In the genomic region with DNA sequence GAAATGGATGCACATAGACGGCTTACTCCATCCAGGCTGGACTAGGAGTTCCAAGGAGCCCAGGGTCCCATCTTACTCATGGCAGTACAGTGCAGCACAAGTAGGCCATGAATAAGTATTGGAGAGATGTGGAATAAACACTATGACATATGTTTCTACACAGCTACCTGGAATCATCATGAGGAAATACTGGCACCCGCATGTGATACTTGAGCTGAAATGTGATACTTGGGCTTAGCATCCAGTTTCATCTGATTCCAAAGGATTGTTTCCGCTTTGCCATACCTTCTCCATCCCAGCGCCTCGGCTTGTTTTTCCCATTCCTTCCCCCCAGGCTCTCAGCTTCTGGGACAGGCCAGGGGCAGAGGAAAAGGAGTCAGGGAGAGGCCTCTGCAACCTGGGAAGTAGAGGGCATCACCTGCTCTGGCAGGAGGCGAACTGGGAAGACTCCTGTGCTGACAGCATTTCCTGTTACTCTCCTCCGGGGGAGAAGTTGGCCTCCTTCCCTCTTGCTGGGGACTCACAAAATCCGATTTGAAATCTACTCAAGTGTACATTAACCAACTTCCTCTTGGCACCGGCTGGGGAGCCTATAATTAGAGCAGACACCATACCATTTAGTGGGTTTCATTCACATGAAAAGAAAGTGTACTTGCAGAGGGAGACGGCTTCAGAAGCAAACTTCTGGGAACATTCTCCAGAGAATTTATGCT, we compare ENCODE assay signal across 16 cellular contexts.
DNase-seq lines count a peak whose midpoint lies in the region; ATAC-seq, FAIRE-seq and TF ChIP-seq lines count a peak whose summit lies in the region.
"Had no signal": no experiment of that assay in that cellular context is flagged by ENCODE, and none has a peak within 500 bp of the region (broad histone marks: within the 10 kb centered on the region; RNA-seq: fewer than 3 reads in every experiment).

No MANE protein-coding gene starts in this region.

- no peak overlapping the region for H2AFZ ChIP-seq in endothelial cell of umbilical vein (ENCODE audit: low read depth, low read length)

- no peak overlapping the region for H3K9ac ChIP-seq in endothelial cell of umbilical vein (replicated peaks; ENCODE audit: extremely low read depth, insufficient read depth, low read length)

- in situ Hi-C loops in KBM-7 (cut with MboI; ENCODE audit: low pct_unique_long_range_greater_than_20kb, low sequenced_read_pairs), result no loop called here

- no peaks in the 10 kb centered on the region for H3K79me2 ChIP-seq in endothelial cell of umbilical vein (ENCODE audit: control insufficient read depth, insufficient read depth, low read length)

- H3K27me3 ChIP-seq in endothelial cell of umbilical vein (ENCODE audit: control insufficient read depth in 2 of 2, insufficient read depth in 2 of 2, low read length in 2 of 2), result peaks cover 5 to 7% of the 10 kb centered on the region in 2 experiments
- peaks cover 21% of the 10 kb centered on the region for H3K27me3 ChIP-seq in foreskin keratinocyte
- H3K27me3 ChIP-seq: dorsolateral prefrontal cortex, gastrocnemius medialis, sigmoid colon, suprapubic skin had no signal

- no peak for ATAC-seq in foreskin keratinocyte
- no peak for ATAC-seq in GM21515 (IDR thresholded peaks at IDR 0.05; ENCODE audit: unreplicated experiment)
- ATAC-seq: CD8-positive, alpha-beta T cell; gastrocnemius medialis; naive thymus-derived CD4-positive, alpha-beta T cell had no signal

- FAIRE-seq in endothelial cell of umbilical vein (lab: Jason Lieb, UNC), result peak; percentile 4

- H3K36me3 Mint-ChIP-seq in activated CD4-positive, alpha-beta memory T cell treated with anti-CD3 and anti-CD28 coated beads for 36 hours, result no peaks in the 10 kb centered on the region

- peaks cover 3% of the 10 kb centered on the region for H3K4me1 ChIP-seq in endothelial cell of umbilical vein (ENCODE audit: control insufficient read depth, extremely low read depth, insufficient read depth, low read length)
- no peaks in the 10 kb centered on the region for H3K4me1 ChIP-seq in foreskin keratinocyte
- H3K4me1 ChIP-seq: gastrocnemius medialis, sigmoid colon, suprapubic skin had no signal

- H3K27me3 Mint-ChIP-seq in activated CD4-positive, alpha-beta memory T cell treated with anti-CD3 and anti-CD28 coated beads for 36 hours, result no peaks in the 10 kb centered on the region
- H3K27me3 Mint-ChIP-seq: naive thymus-derived CD4-positive, alpha-beta T cell had no signal

- H4K20me1 ChIP-seq in endothelial cell of umbilical vein (replicated peaks; ENCODE audit: control insufficient read depth, extremely low read depth, insufficient read depth, low read length), result no peaks in the 10 kb centered on the region

- no peaks in the 10 kb centered on the region for H3K9me3 ChIP-seq in endothelial cell of umbilical vein (replicated peaks; ENCODE audit: control insufficient read depth, insufficient read depth, low read length)
- H3K9me3 ChIP-seq: gastrocnemius medialis, sigmoid colon, suprapubic skin had no signal

- H3K27ac ChIP-seq in endothelial cell of umbilical vein (ENCODE audit: insufficient read depth, low read depth, low read length) (no peak overlapping the region), foreskin keratinocyte (no peak overlapping the region)
- H3K27ac ChIP-seq: dorsolateral prefrontal cortex, gastrocnemius medialis, sigmoid colon, suprapubic skin had no signal

- TF ChIP-seq POLR2A in endothelial cell of umbilical vein (IDR thresholded peaks at IDR 0.05; ENCODE audit: low read depth, low read length), result no peak

- H3K36me3 ChIP-seq in endothelial cell of umbilical vein (ENCODE audit: control insufficient read depth in 2 of 2, extremely low read depth in 1 of 2, insufficient read depth in 2 of 2, low read length in 2 of 2), result no peaks in the 10 kb centered on the region
- H3K36me3 ChIP-seq: gastrocnemius medialis, sigmoid colon, suprapubic skin had no signal

- TF ChIP-seq CTCF in endothelial cell of umbilical vein (IDR thresholded peaks at IDR 0.05; ENCODE audit: extremely low read depth in 1 of 2, insufficient read depth in 1 of 2, low read depth in 1 of 2, low read length in 2 of 2) (no peak), foreskin keratinocyte (conservative IDR thresholded peaks at IDR 0.05) (no peak)

- dilution Hi-C loops in endothelial cell of umbilical vein (cut with MboI; ENCODE audit: extremely low pct_ligation_motif_present, low sequenced_read_pairs), result no loop called here

- H3K9me1 ChIP-seq in endothelial cell of umbilical vein (replicated peaks; ENCODE audit: control insufficient read depth, extremely low read depth, insufficient read depth, low read length), result no peaks in the 10 kb centered on the region

- H3K4me3 Mint-ChIP-seq in activated CD4-positive, alpha-beta memory T cell treated with anti-CD3 and anti-CD28 coated beads for 36 hours, result no peak overlapping the region
- H3K4me3 Mint-ChIP-seq: CD8-positive, alpha-beta T cell; naive thymus-derived CD4-positive, alpha-beta T cell had no signal

- H3K9me3 Mint-ChIP-seq in activated CD4-positive, alpha-beta memory T cell treated with anti-CD3 and anti-CD28 coated beads for 36 hours, result no peaks in the 10 kb centered on the region
- H3K9me3 Mint-ChIP-seq: CD8-positive, alpha-beta T cell had no signal

- BruUV-seq in endothelial cell of umbilical vein (replicated peaks; lab: Mats Ljungman, UMichigan), result no TSS peak

- DNase-seq in COR-L47 (lab: John Stamatoyannopoulos, UW) (peak; percentile 2), KBM-7 (peak; percentile 76), NCI-H446 treated with DMSO at 0.1 percent for 48 hours (lab: John Stamatoyannopoulos, UW) (peak; percentile 78), endothelial cell of umbilical vein (ENCODE audit: low read depth, low spot score) (peak; percentile 31), foreskin keratinocyte (no peak)
- no peak for DNase-seq in activated CD4-positive, alpha-beta memory T cell treated with anti-CD3 and anti-CD28 coated beads for 36 hours
- no peak for DNase-seq in effector CD4-positive, alpha-beta T cell
- DNase-seq: activated T-cell treated with anti-CD3 and anti-CD28 coated beads for 4 hours; amniotic stem cell; CD8-positive, alpha-beta T cell; gastrocnemius medialis; naive thymus-derived CD4-positive, alpha-beta T cell; sigmoid colon had no signal

- H3K4me1 Mint-ChIP-seq in activated CD4-positive, alpha-beta memory T cell treated with anti-CD3 and anti-CD28 coated beads for 36 hours (ENCODE audit: low read depth), result no peaks in the 10 kb centered on the region

- H3K27ac Mint-ChIP-seq in activated CD4-positive, alpha-beta memory T cell treated with anti-CD3 and anti-CD28 coated beads for 36 hours, result no peak overlapping the region
- H3K27ac Mint-ChIP-seq: CD8-positive, alpha-beta T cell; naive thymus-derived CD4-positive, alpha-beta T cell had no signal

- H3K4me2 ChIP-seq in endothelial cell of umbilical vein (ENCODE audit: insufficient read depth, low read length), result no peak overlapping the region

- CTCF ChIA-PET in endothelial cell of umbilical vein (lab: Charles Lee), result interaction anchor here (2.1 kb wide), 1 partner anchor 9 kb away, joined by 5 read pairs; no protein-coding TSS in a partner anchor
- CTCF ChIA-PET in activated CD4-positive, alpha-beta memory T cell treated with anti-CD3 and anti-CD28 coated beads for 36 hours (lab: Charles Lee), result no interaction called here

- no peak overlapping the region for H3K4me3 ChIP-seq in endothelial cell of umbilical vein (replicated peaks in 1 of 3; ENCODE audit: insufficient read depth in 1 of 3, low read depth in 1 of 3, low read length in 3 of 3)
- H3K4me3 ChIP-seq: dorsolateral prefrontal cortex, gastrocnemius medialis, sigmoid colon, suprapubic skin had no signal

- intact Hi-C loops in endothelial cell of umbilical vein (cut with micrococcal nuclease), result no loop called here
- intact Hi-C loops in activated CD4-positive, alpha-beta memory T cell treated with anti-CD3 and anti-CD28 coated beads for 36 hours (cut with micrococcal nuclease), result no loop called here

- POLR2A ChIA-PET in endothelial cell of umbilical vein (lab: Charles Lee), result no interaction called here
- POLR2A ChIA-PET in activated CD4-positive, alpha-beta memory T cell treated with anti-CD3 and anti-CD28 coated beads for 36 hours (lab: Charles Lee), result no interaction called here

TF ChIP-seq in endothelial cell of umbilical vein, 7 proteins besides CTCF, POLR2A, EP300 and RAD21:
- no peak for TF ChIP-seq GATA2 (IDR thresholded peaks at IDR 0.05; ENCODE audit: insufficient read depth, insufficient read length, low read depth, low read length)
- TF ChIP-seq FOS (IDR thresholded peaks at IDR 0.05; ENCODE audit: borderline replicate concordance, insufficient read depth, low read length), result no peak
- TF ChIP-seq MYC (IDR thresholded peaks at IDR 0.05; ENCODE audit: low read depth, low read length), result no peak
- TF ChIP-seq, protein P1, sequence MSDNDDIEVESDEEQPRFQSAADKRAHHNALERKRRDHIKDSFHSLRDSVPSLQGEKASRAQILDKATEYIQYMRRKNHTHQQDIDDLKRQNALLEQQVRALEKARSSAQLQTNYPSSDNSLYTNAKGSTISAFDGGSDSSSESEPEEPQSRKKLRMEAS (IDR thresholded peaks at IDR 0.05; ENCODE audit: insufficient read depth, insufficient read length), result no peak
- no peak for TF ChIP-seq JUN (IDR thresholded peaks at IDR 0.05; ENCODE audit: borderline replicate concordance, insufficient read depth, insufficient read length, low read depth)
- no peak for TF ChIP-seq EZH2 (IDR thresholded peaks at IDR 0.05; ENCODE audit: borderline replicate concordance, low read depth, low read length, severe bottlenecking)
- no peak for TF ChIP-seq POLR2AphosphoS5 (IDR thresholded peaks at IDR 0.05; ENCODE audit: insufficient read depth, low read depth, low read length)

Comparison
In these comparisons a context has a peak if more than half of its experiments do, and no peak if none do; other contexts are left out.
1. DNase-seq: peak in COR-L47 (single experiment), KBM-7 (single experiment), NCI-H446 treated with DMSO at 0.1 percent for 48 hours (single experiment) and endothelial cell of umbilical vein (single experiment); none in foreskin keratinocyte (0 of 2), activated CD4-positive, alpha-beta memory T cell treated with anti-CD3 and anti-CD28 coated beads for 36 hours (single experiment) and effector CD4-positive, alpha-beta T cell (single experiment).